ENCODE assay signal across 39 cellular contexts in genomic region chrX:27997641-27998040, GRCh38. TPM values are rescaled to one million over a fixed set of nuclear protein-coding genes. Genes with fewer than 3 reads are reported as not detected.
"Had no signal": no experiment of that assay in that cellular context is flagged by ENCODE, and none has a peak within 500 bp of the region (broad histone marks: within the 10 kb centered on the region; RNA-seq: fewer than 3 reads in every experiment).

No MANE protein-coding gene starts in this region.

- H3K9me3 ChIP-seq: adrenal gland, ascending aorta, body of pancreas, breast epithelium had no signal

- DNase-seq: activated effector memory CD4-positive, alpha-beta T cell treated with anti-CD3 and anti-CD28 coated beads, Interleukin-2, amount 50 U/mL, for 16 hours; activated effector memory CD4-positive, alpha-beta T cell treated with Interleukin-2 at 50 U/mL for 16 hours; activated gamma-delta T cell; activated gamma-delta T cell treated with Interleukin-2 at 50 U/mL for 16 hours; activated naive CD4-positive, alpha-beta T cell; activated naive CD4-positive, alpha-beta T cell treated with anti-CD3 and anti-CD28 coated beads for 36 hours; activated naive CD4-positive, alpha-beta T cell treated with anti-CD3 and anti-CD28 coated beads, Interleukin-2, amount 10 ng/mL, durations not matched to agents 7 days and 5 days; activated naive CD4-positive, alpha-beta T cell treated with anti-CD3 and anti-CD28 coated beads, Interleukin-2, amount 50 U/mL, for 16 hours; activated naive CD4-positive, alpha-beta T cell treated with Interleukin-2 at 50 U/mL for 16 hours; activated naive CD8-positive, alpha-beta T cell treated with anti-CD3 and anti-CD28 coated beads for 36 hours; activated naive CD8-positive, alpha-beta T cell treated with anti-CD3 and anti-CD28 coated beads, Interleukin-2, amount 10 ng/mL, durations not matched to agents 7 days and 5 days; activated naive CD8-positive, alpha-beta T cell treated with anti-CD3 and anti-CD28 coated beads, Interleukin-2, amount 50 U/mL, for 24 hours; activated T-cell treated with anti-CD3 and anti-CD28 coated beads, Interleukin-2, amount 50 U/mL, for 1 hour; activated T-cell treated with anti-CD3 and anti-CD28 coated beads, Interleukin-2, amount 50 U/mL, for 24 hours; activated T-cell treated with anti-CD3 and anti-CD28 coated beads, Interleukin-2, amount 50 U/mL, for 4 hours; activated T-cell treated with anti-CD3 and anti-CD28 coated beads, Interleukin-2, amount 50 U/mL, for 48 hours; activated T-cell treated with anti-CD3 and anti-CD28 coated beads, Interleukin-2, amount 50 U/mL, for 72 hours; adrenal gland; amniotic stem cell; amygdala; anterior cingulate cortex; aorta; body of pancreas; brain microvascular endothelial cell; caudate nucleus; central memory CD4-positive, alpha-beta T cell; cerebellar nuclear complex had no signal

- H3K36me3 ChIP-seq: adrenal gland, ascending aorta, brain microvascular endothelial cell, breast epithelium, cardiac muscle cell had no signal

- H3K27me3 ChIP-seq: adrenal gland, ascending aorta, body of pancreas, brain microvascular endothelial cell, cardiac muscle cell had no signal

- ATAC-seq: activated naive CD4-positive, alpha-beta T cell treated with anti-CD3 and anti-CD28 coated beads, Interleukin-2, amount 50 U/mL, for 72 hours; activated naive CD8-positive, alpha-beta T cell treated with anti-CD3 and anti-CD28 coated beads, Interleukin-2, amount 50 U/mL, for 24 hours; activated T-cell treated with anti-CD3 and anti-CD28 coated beads, Interleukin-2, amount 50 U/mL, for 4 hours; activated T-cell treated with anti-CD3 and anti-CD28 coated beads, Interleukin-2, amount 50 U/mL, for 72 hours; activated T-helper 17 cell treated with anti-CD3 and anti-CD28 coated beads, Interleukin-2, amount 50 U/mL, for 72 hours; body of pancreas had no signal

- H3K4me3 ChIP-seq: adrenal gland, ascending aorta, body of pancreas, breast epithelium, cardiac muscle cell had no signal

- H3K4me1 ChIP-seq: adrenal gland, ascending aorta, body of pancreas, breast epithelium had no signal

RNA-seq across cellular contexts. Expression of gene DCAF8L1, which starts 16.4 kb away (rescaled TPM):
- total RNA-seq: activated naive CD4-positive, alpha-beta T cell treated with anti-CD3 and anti-CD28 coated beads for 36 hours; activated naive CD4-positive, alpha-beta T cell treated with anti-CD3 and anti-CD28 coated beads, Interleukin-2, amount 50 U/mL, for 72 hours; activated naive CD8-positive, alpha-beta T cell treated with anti-CD3 and anti-CD28 coated beads for 36 hours; activated naive CD8-positive, alpha-beta T cell treated with anti-CD3 and anti-CD28 coated beads, Interleukin-2, amount 10 ng/mL, durations not matched to agents 7 days and 5 days; activated T-cell treated with anti-CD3 and anti-CD28 coated beads, Interleukin-2, amount 50 U/mL, for 4 hours; activated T-cell treated with anti-CD3 and anti-CD28 coated beads, Interleukin-2, amount 50 U/mL, for 72 hours; activated T-helper 1 cell treated with anti-CD3 and anti-CD28 coated beads, Interleukin-12 subunit alpha, Interleukin-12 subunit beta, Interleukin-2, Interleukin-4 antibody, amounts not matched to agents 30 ng/mL and 10 ng/mL and 1 ng/mL, durations not matched to agents 14 hours and 24 hours and 36 hours; activated T-helper 17 cell treated with anti-CD3 and anti-CD28 coated beads, Interleukin-2, amount 50 U/mL, for 72 hours; activated T-helper 2 cell treated with anti-CD3 and anti-CD28 coated beads, Interferon-gamma antibody, Interleukin-2, Interleukin-4, amounts not matched to agents 10 μg/mL and 5 μg/mL and 100 μg/mL, durations not matched to agents 14 hours and 24 hours and 36 hours; adrenal gland; aorta; ascending aorta; astrocyte; body of pancreas; breast epithelium; bronchial epithelial cell; cardiac muscle cell; cardiac septum; cerebellum; chondrocyte had no signal
